Comparison of ENCODE assay signal across 9 cellular contexts in genomic region chr6:30238178-30238795, GRCh38. TPM values are rescaled to one million over a fixed set of nuclear protein-coding genes. Genes with fewer than 3 reads are reported as not detected.
A peak's percentile ranks its signal among the peaks of the same experiment; 100 is the strongest.
DNase-seq lines count a peak whose midpoint lies in the region; ATAC-seq and TF ChIP-seq lines count a peak whose summit lies in the region.
"Had no signal": no experiment of that assay in that cellular context is flagged by ENCODE, and none has a peak within 500 bp of the region (broad histone marks: within the 10 kb centered on the region; RNA-seq: fewer than 3 reads in every experiment).

No MANE protein-coding gene starts in this region.

- TF ChIP-seq CTCF in Loucy (conservative IDR thresholded peaks at IDR 0.05; ENCODE audit: low read length) (peak; percentile 73), progenitor cell of endocrine pancreas (IDR thresholded peaks at IDR 0.05; ENCODE audit: unreplicated experiment) (peak; percentile 20)

- no peaks in the 10 kb centered on the region for H3K9me3 ChIP-seq in Loucy (ENCODE audit: insufficient read depth, low read depth, low read length)
- H3K9me3 ChIP-seq: upper lobe of left lung had no signal

- DNase-seq in activated CD4-positive, alpha-beta T cell treated with anti-CD3 and anti-CD28 coated beads for 4 hours: peak; percentile 32 to 33
- no peak for DNase-seq in activated CD4-positive, alpha-beta T cell treated with anti-CD3 and anti-CD28 coated beads for 48 hours
- DNase-seq in cerebellar cortex (ENCODE audit: low spot score): peak; percentile 38
- DNase-seq in progenitor cell of endocrine pancreas (ENCODE audit: low spot score, unreplicated experiment): no peak
- no peak for DNase-seq in LoVo (ENCODE audit: low spot score)
- DNase-seq: upper lobe of left lung had no signal

- H3K36me3 ChIP-seq in Loucy (ENCODE audit: insufficient read depth, low read length): no peaks in the 10 kb centered on the region
- H3K36me3 ChIP-seq: upper lobe of left lung had no signal

- H3K9me2 ChIP-seq in Loucy (replicated peaks; ENCODE audit: low read depth, low read length): no peaks in the 10 kb centered on the region

- H3K4me3 ChIP-seq in Loucy (ENCODE audit: low read length, poor library complexity, severe bottlenecking): no peak overlapping the region
- H3K4me3 ChIP-seq: upper lobe of left lung had no signal

- no peaks in the 10 kb centered on the region for H3K9me3 Mint-ChIP-seq in progenitor cell of endocrine pancreas (ENCODE audit: low read depth)

- no peaks in the 10 kb centered on the region for H3K36me3 Mint-ChIP-seq in progenitor cell of endocrine pancreas (ENCODE audit: insufficient read depth)

- no peaks in the 10 kb centered on the region for H4K20me1 ChIP-seq in Loucy (ENCODE audit: insufficient read depth, low read length, poor library complexity, severe bottlenecking)

- H3K4me2 ChIP-seq in Loucy (ENCODE audit: low read depth, low read length, poor library complexity, severe bottlenecking): no peak overlapping the region

- no peak overlapping the region for H3K27ac Mint-ChIP-seq in progenitor cell of endocrine pancreas

- peak overlapping the region; percentile 53 for H2AFZ ChIP-seq in Loucy (ENCODE audit: low read length)

- no peak overlapping the region for H3K4me3 Mint-ChIP-seq in progenitor cell of endocrine pancreas (ENCODE audit: low read depth)

- H3K79me2 ChIP-seq in Loucy (ENCODE audit: insufficient read depth, low read length): no peaks in the 10 kb centered on the region

- H3K9ac ChIP-seq in Loucy (ENCODE audit: low read depth, low read length, poor library complexity, severe bottlenecking): no peak overlapping the region

- no peaks in the 10 kb centered on the region for H3F3A ChIP-seq in Loucy (ENCODE audit: low read depth)

- no peaks in the 10 kb centered on the region for H3K4me1 ChIP-seq in Loucy (ENCODE audit: insufficient read depth, low read length, poor library complexity, severe bottlenecking)
- H3K4me1 ChIP-seq: upper lobe of left lung had no signal

- no peaks in the 10 kb centered on the region for H3K4me1 Mint-ChIP-seq in progenitor cell of endocrine pancreas (ENCODE audit: low read depth)

- ATAC-seq in GM21576 (IDR thresholded peaks at IDR 0.05; ENCODE audit: unreplicated experiment) (no peak), GM18519 (IDR thresholded peaks at IDR 0.05; ENCODE audit: low FRiP score, unreplicated experiment) (no peak)

- peaks cover 21% of the 10 kb centered on the region for H3K27me3 Mint-ChIP-seq in progenitor cell of endocrine pancreas

- peaks cover 12% of the 10 kb centered on the region for H3K27me3 ChIP-seq in Loucy (ENCODE audit: insufficient read depth, low read length, poor library complexity, severe bottlenecking)
- H3K27me3 ChIP-seq: upper lobe of left lung had no signal

RNA-seq across cellular contexts. Expression of gene TRIM26, which starts 25.1 kb away (rescaled TPM):
- total RNA-seq in progenitor cell of endocrine pancreas: 49.5 and 52.9 TPM in 2 replicates

Comparison
In these comparisons a context has a peak if more than half of its experiments do, and no peak if none do; other contexts are left out.
1. DNase-seq: peak in activated CD4-positive, alpha-beta T cell treated with anti-CD3 and anti-CD28 coated beads for 4 hours (2 of 2) and cerebellar cortex (single experiment); none in activated CD4-positive, alpha-beta T cell treated with anti-CD3 and anti-CD28 coated beads for 48 hours (single experiment), progenitor cell of endocrine pancreas (single experiment) and LoVo (single experiment).